ENCODE assay signal across 4 cellular contexts in genomic region chr11:34589177-34589576, GRCh38. TPM values are rescaled to one million over a fixed set of nuclear protein-coding genes. Genes with fewer than 3 reads are reported as not detected.
"Had no signal": no experiment of that assay in that cellular context is flagged by ENCODE, and none has a peak within 500 bp of the region (broad histone marks: within the 10 kb centered on the region; RNA-seq: fewer than 3 reads in every experiment).

No MANE protein-coding gene starts in this region.

RNA-seq across cellular contexts. Expression of gene EHF, which starts 31.7 kb away (rescaled TPM):
- total RNA-seq: naive thymus-derived CD8-positive, alpha-beta T cell; neural crest cell; osteocyte; skeletal muscle tissue had no signal
- polyA plus RNA-seq: naive thymus-derived CD8-positive, alpha-beta T cell had no signal
